Comparison of ENCODE assay signal across 17 cellular contexts in genomic region chr15:94972314-94972713, GRCh38.
DNase-seq lines count a peak whose midpoint lies in the region; ATAC-seq and TF ChIP-seq lines count a peak whose summit lies in the region.
"Had no signal": no experiment of that assay in that cellular context is flagged by ENCODE, and none has a peak within 500 bp of the region (broad histone marks: within the 10 kb centered on the region; RNA-seq: fewer than 3 reads in every experiment).

No MANE protein-coding gene starts in this region.

- peak overlapping the region; percentile 68 for H3K27ac Mint-ChIP-seq in mesothelial cell of epicardium
- no peak overlapping the region for H3K27ac Mint-ChIP-seq in CD8-positive, alpha-beta T cell
- H3K27ac Mint-ChIP-seq: HFFc6 had no signal

- peaks cover 2% of the 10 kb centered on the region for H3K36me3 Mint-ChIP-seq in mesothelial cell of epicardium
- H3K36me3 Mint-ChIP-seq in CD8-positive, alpha-beta T cell = no peaks in the 10 kb centered on the region

- H3K27me3 Mint-ChIP-seq in mesothelial cell of epicardium (ENCODE audit: low read depth) = no peaks in the 10 kb centered on the region
- H3K27me3 Mint-ChIP-seq in CD8-positive, alpha-beta T cell (ENCODE audit: low read depth) = no peaks in the 10 kb centered on the region

- intact Hi-C loops in CD8-positive, alpha-beta T cell (cut with DNase I, micrococcal nuclease) = no loop called here

- CTCF ChIA-PET in RWPE1 (lab: Yijun Ruan, JAX) = interaction anchor here (0.9 kb wide), 1 partner anchor 22 kb away, joined by 5 read pairs; no protein-coding TSS in a partner anchor
- CTCF ChIA-PET in CD8-positive, alpha-beta T cell (lab: Charles Lee) = no interaction called here

- DNase-seq in Daoy (ENCODE audit: low read depth) (peak; percentile 85), RWPE1 (ENCODE audit: low spot score) (peak; percentile 7), epithelial cell of proximal tubule (ENCODE audit: low read depth) (peak; percentile 31), mesothelial cell of epicardium (ENCODE audit: low spot score in 2 of 2, unreplicated experiment in 2 of 2) (no peak), amygdala (lab: John Stamatoyannopoulos, UW) (no peak), NCI-H1092 treated with DMSO at 0.1 percent for 48 hours (lab: John Stamatoyannopoulos, UW) (no peak)
- DNase-seq in CD8-positive, alpha-beta T cell = no peak
- no peak for DNase-seq in activated CD8-positive, alpha-beta memory T cell treated with anti-CD3 and anti-CD28 coated beads for 24 hours
- DNase-seq: ACHN, caudate nucleus, HFFc6, hippocampal formation, NCI-H2029 treated with DMSO at 0.1 percent for 48 hours, NCI-H748 treated with DMSO at 0.1 percent for 48 hours, SHP77 treated with DMSO at 0.1 percent for 48 hours, spleen had no signal

- POLR2A ChIA-PET in RWPE1 (lab: Yijun Ruan, JAX; ENCODE audit: low non-redundant PET) = no interaction called here
- POLR2A ChIA-PET in CD8-positive, alpha-beta T cell (lab: Charles Lee) = no interaction called here

- H3K4me3 ChIP-seq in epithelial cell of proximal tubule (ENCODE audit: low read depth, low read length) = no peak overlapping the region
- H3K4me3 ChIP-seq in CD8-positive, alpha-beta T cell (ENCODE audit: low read depth, low read length) = no peak overlapping the region
- H3K4me3 ChIP-seq: lung, spleen had no signal

- H3K4me1 ChIP-seq in CD8-positive, alpha-beta T cell (ENCODE audit: insufficient read depth, low read length) = no peaks in the 10 kb centered on the region

- H3K9me3 Mint-ChIP-seq in mesothelial cell of epicardium = peaks cover 7% of the 10 kb centered on the region
- peaks cover 2% of the 10 kb centered on the region for H3K9me3 Mint-ChIP-seq in CD8-positive, alpha-beta T cell

- ATAC-seq in CD8-positive, alpha-beta T cell = no peak

- no peak overlapping the region for H3K27ac ChIP-seq in RWPE1
- no peak overlapping the region for H3K27ac ChIP-seq in CD8-positive, alpha-beta T cell (ENCODE audit: low read depth, low read length)

- H3K36me3 ChIP-seq in CD8-positive, alpha-beta T cell (ENCODE audit: insufficient read depth, low read length) = no peaks in the 10 kb centered on the region
- H3K36me3 ChIP-seq: spleen had no signal

- H3K4me1 Mint-ChIP-seq in mesothelial cell of epicardium = peaks cover 26% of the 10 kb centered on the region
- H3K4me1 Mint-ChIP-seq in CD8-positive, alpha-beta T cell (ENCODE audit: low read depth) = no peaks in the 10 kb centered on the region

- no peaks in the 10 kb centered on the region for H3K9me3 ChIP-seq in CD8-positive, alpha-beta T cell (ENCODE audit: low read length)
- H3K9me3 ChIP-seq: spleen had no signal

- no peak for TF ChIP-seq CTCF in RWPE1 (conservative IDR thresholded peaks at IDR 0.05; ENCODE audit: low read depth)
- TF ChIP-seq CTCF in epithelial cell of proximal tubule (conservative IDR thresholded peaks at IDR 0.05; ENCODE audit: low read depth, low read length) = no peak
- TF ChIP-seq CTCF in mesothelial cell of epicardium (IDR thresholded peaks at IDR 0.05; ENCODE audit: unreplicated experiment) = no peak
- TF ChIP-seq CTCF in CD8-positive, alpha-beta T cell (IDR thresholded peaks at IDR 0.05) = no peak

- H3K27me3 ChIP-seq in CD8-positive, alpha-beta T cell (ENCODE audit: insufficient read depth, low read length) = no peaks in the 10 kb centered on the region
- H3K27me3 ChIP-seq: spleen had no signal

- no peak overlapping the region for H3K4me3 Mint-ChIP-seq in mesothelial cell of epicardium
- H3K4me3 Mint-ChIP-seq in CD8-positive, alpha-beta T cell = no peak overlapping the region
- H3K4me3 Mint-ChIP-seq: HFFc6 had no signal

Comparison
In these comparisons a context has a peak if more than half of its experiments do, and no peak if none do; other contexts are left out.
1. DNase-seq: peak in Daoy (single experiment), RWPE1 (single experiment) and epithelial cell of proximal tubule (single experiment); none in mesothelial cell of epicardium (0 of 2), amygdala (0 of 56), CD8-positive, alpha-beta T cell (0 of 7), activated CD8-positive, alpha-beta memory T cell treated with anti-CD3 and anti-CD28 coated beads for 24 hours (single experiment) and NCI-H1092 treated with DMSO at 0.1 percent for 48 hours (single experiment).